In the genomic region with DNA sequence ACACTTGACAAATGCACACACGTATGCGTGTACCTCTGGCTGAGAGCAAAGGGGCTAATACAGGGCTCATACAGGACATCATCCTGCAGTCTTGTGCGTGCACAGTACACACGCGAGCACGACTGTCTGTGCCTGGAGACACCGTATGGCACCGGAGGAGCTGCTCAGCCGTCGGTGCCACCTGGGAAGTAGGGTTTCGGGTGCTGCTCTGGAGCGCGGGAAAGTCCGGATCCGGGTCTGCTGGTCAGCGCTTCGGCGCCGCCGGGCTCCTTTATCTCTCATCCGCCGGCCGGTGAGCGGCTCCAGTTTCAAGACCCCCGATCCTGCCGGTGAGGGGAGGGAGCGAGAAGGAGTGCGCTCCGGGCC, we compare ENCODE assay signal across 20 cellular contexts. TPM values are rescaled to one million over a fixed set of nuclear protein-coding genes. Genes with fewer than 3 reads are reported as not detected.
DNase-seq lines count a peak whose midpoint lies in the region; ATAC-seq, FAIRE-seq and TF ChIP-seq lines count a peak whose summit lies in the region.
"Had no signal": no experiment of that assay in that cellular context is flagged by ENCODE, and none has a peak within 500 bp of the region (broad histone marks: within the 10 kb centered on the region; RNA-seq: fewer than 3 reads in every experiment).

No MANE protein-coding gene starts in this region.

- peaks cover 39% of the 10 kb centered on the region for H3K4me1 Mint-ChIP-seq in stimulated activated naive CD8-positive, alpha-beta T cell treated with anti-CD3 and anti-CD28 coated beads, Interleukin-15, Interleukin-2, amounts not matched to agents 100 ng/mL and 50 ng/mL, for 24 hours (ENCODE audit: low read depth)
- peaks cover 6% of the 10 kb centered on the region for H3K4me1 Mint-ChIP-seq in type B pancreatic cell (ENCODE audit: unreplicated experiment)

- H3K27ac Mint-ChIP-seq in stimulated activated naive CD8-positive, alpha-beta T cell treated with anti-CD3 and anti-CD28 coated beads, Interleukin-15, Interleukin-2, amounts not matched to agents 100 ng/mL and 50 ng/mL, for 24 hours, result no peak overlapping the region
- H3K27ac Mint-ChIP-seq in type B pancreatic cell, result no peak overlapping the region
- H3K27ac Mint-ChIP-seq: immature natural killer cell; stimulated activated memory B cell treated with anti-CD40 and anti-IgM and Interleukin-4, amounts not matched to agents 10 μg/mL and 1 μg/mL and 100 μg/mL, for 72 hours had no signal

- TF ChIP-seq EP300 in K562 (IDR thresholded peaks at IDR 0.05; ENCODE audit: low read length), result no peak

- H3K79me2 ChIP-seq in K562 (ENCODE audit: control insufficient read depth, insufficient read depth, low read length), result peaks cover 19% of the 10 kb centered on the region

- intact Hi-C loops in K562 (cut with micrococcal nuclease) (loop anchor here (5.0 kb wide), 1 partner anchor 390 kb away; no protein-coding TSS in a partner anchor), lower lobe of right lung (cut with DNase I) (no loop called here)

- H3K36me3 Mint-ChIP-seq in stimulated activated naive CD8-positive, alpha-beta T cell treated with anti-CD3 and anti-CD28 coated beads, Interleukin-15, Interleukin-2, amounts not matched to agents 100 ng/mL and 50 ng/mL, for 24 hours (ENCODE audit: low read depth), result no peaks in the 10 kb centered on the region
- no peaks in the 10 kb centered on the region for H3K36me3 Mint-ChIP-seq in type B pancreatic cell
- H3K36me3 Mint-ChIP-seq: immature natural killer cell; stimulated activated memory B cell treated with anti-CD40 and anti-IgM and Interleukin-4, amounts not matched to agents 10 μg/mL and 1 μg/mL and 100 μg/mL, for 72 hours had no signal

- H3K36me3 ChIP-seq in K562 (ENCODE audit: control insufficient read depth, insufficient read depth, low read length) (peaks cover 18% of the 10 kb centered on the region), lower lobe of right lung (no peaks in the 10 kb centered on the region)
- H3K36me3 ChIP-seq: BE2C, brain microvascular endothelial cell, right atrium auricular region, vagina had no signal

- no TSS peak for BruUV-seq in K562 (replicated peaks; lab: Mats Ljungman, UMichigan)

- CTCF ChIA-PET in K562 (lab: Yijun Ruan, JAX; ENCODE audit: low intra/inter-chr PET ratio), result no interaction called here

- H3K9me1 ChIP-seq in K562 (ENCODE audit: control insufficient read depth, insufficient read depth, low read length), result no peaks in the 10 kb centered on the region

- no peak for DNase-seq in stimulated activated naive CD8-positive, alpha-beta T cell treated with anti-CD3 and anti-CD28 coated beads, Interleukin-15, Interleukin-2, amounts not matched to agents 100 U/mL and 50 U/mL, for 24 hours
- DNase-seq in K562 (ENCODE audit: extremely low read depth in 1 of 4, low spot score in 3 of 4) (no peak), lower lobe of right lung (no peak), type B pancreatic cell (ENCODE audit: extremely low spot score, unreplicated experiment) (no peak), RKO (ENCODE audit: low spot score) (no peak)
- DNase-seq: activated CD4-positive, alpha-beta T cell treated with anti-CD3 and anti-CD28 coated beads for 1 hour; activated effector memory CD4-positive, alpha-beta T cell treated with Interleukin-2 at 50 U/mL for 16 hours; brain microvascular endothelial cell; effector CD4-positive, alpha-beta T cell; immature natural killer cell; mucosa of descending colon; NCI-H1048; stimulated activated CD4-positive, alpha-beta T cell treated with anti-CD3 and anti-CD28 coated beads, Interleukin-4, amount 100 ng/mL, for 4 hours had no signal

- FAIRE-seq in K562 (lab: Jason Lieb, UNC), result no peak

- H3K27ac ChIP-seq in K562 (ENCODE audit: extremely low read depth, low read depth, low read length), result no peak overlapping the region
- H3K27ac ChIP-seq in lower lobe of right lung, result no peak overlapping the region
- H3K27ac ChIP-seq: brain microvascular endothelial cell, right atrium auricular region, vagina had no signal

- peak overlapping the region; percentile 24 for H3K4me3 Mint-ChIP-seq in stimulated activated naive CD8-positive, alpha-beta T cell treated with anti-CD3 and anti-CD28 coated beads, Interleukin-15, Interleukin-2, amounts not matched to agents 100 ng/mL and 50 ng/mL, for 24 hours
- peak overlapping the region; percentile 65 for H3K4me3 Mint-ChIP-seq in type B pancreatic cell

- no peak overlapping the region for H3K4me3 ChIP-seq in K562
- H3K4me3 ChIP-seq in lower lobe of right lung, result no peak overlapping the region
- H3K4me3 ChIP-seq: mucosa of descending colon had no signal

- no peak for TF ChIP-seq RAD21 in K562 (CRISPR knock-in tag; conservative IDR thresholded peaks at IDR 0.05 in 1 of 2, IDR thresholded peaks at IDR 0.05 in 1 of 2)

- H3K9me3 ChIP-seq in K562 (replicated peaks; ENCODE audit: control insufficient read depth, insufficient read depth, low read depth, low read length) (no peaks in the 10 kb centered on the region), lower lobe of right lung (no peaks in the 10 kb centered on the region)
- H3K9me3 ChIP-seq: mucosa of descending colon, right atrium auricular region, vagina had no signal

- H3K4me1 ChIP-seq in K562 (replicated peaks in 1 of 2; ENCODE audit: control insufficient read depth in 2 of 2, insufficient read depth in 2 of 2, low read length in 2 of 2) (peaks cover 15 to 49% of the 10 kb centered on the region in 2 experiments; a peak in 4 of 5 replicates), lower lobe of right lung (peaks cover 46% of the 10 kb centered on the region)
- H3K4me1 ChIP-seq: BE2C had no signal

- in situ Hi-C loops in K562 (cut with MboI), result loop anchor here (5.0 to 25.0 kb wide), 3 partner anchors 395 to 875 kb away; no protein-coding TSS in a partner anchor

- peaks cover 94% of the 10 kb centered on the region for H3K27me3 Mint-ChIP-seq in stimulated activated naive CD8-positive, alpha-beta T cell treated with anti-CD3 and anti-CD28 coated beads, Interleukin-15, Interleukin-2, amounts not matched to agents 100 ng/mL and 50 ng/mL, for 24 hours
- H3K27me3 Mint-ChIP-seq in type B pancreatic cell, result peaks cover 99% of the 10 kb centered on the region

- no peak overlapping the region for H2AFZ ChIP-seq in K562 (ENCODE audit: low read depth, low read length)

- TF ChIP-seq POLR2A in K562 (conservative IDR thresholded peaks at IDR 0.05), result no peak

- 64% methylated on average over 28 of the region's 29 CpGs for WGBS in K562 (ENCODE audit: insufficient coverage, low coverage, missing lambda C conversion rate)

- H3K9ac ChIP-seq in K562 (ENCODE audit: insufficient read depth in 1 of 2, low read depth in 2 of 2, low read length in 2 of 2), result no peak overlapping the region

- H4K20me1 ChIP-seq in K562 (replicated peaks; ENCODE audit: control insufficient read depth, insufficient read depth, low read length), result no peaks in the 10 kb centered on the region; the same call in 1 of the 2 replicates

- H3K4me2 ChIP-seq in K562 (ENCODE audit: insufficient read depth, low read length), result peak overlapping the region; percentile 1; the same call in 1 of the 2 replicates

- POLR2A ChIA-PET in K562 (lab: Yijun Ruan, JAX), result interaction anchor here (0.6 kb wide), 1 partner anchor 278 kb away, joined by 3 read pairs; no protein-coding TSS in a partner anchor

- no peaks in the 10 kb centered on the region for H3K9me3 Mint-ChIP-seq in stimulated activated naive CD8-positive, alpha-beta T cell treated with anti-CD3 and anti-CD28 coated beads, Interleukin-15, Interleukin-2, amounts not matched to agents 100 ng/mL and 50 ng/mL, for 24 hours
- no peaks in the 10 kb centered on the region for H3K9me3 Mint-ChIP-seq in type B pancreatic cell
- H3K9me3 Mint-ChIP-seq: stimulated activated memory B cell treated with anti-CD40 and anti-IgM and Interleukin-4, amounts not matched to agents 10 μg/mL and 1 μg/mL and 100 μg/mL, for 72 hours had no signal

- no peak for TF ChIP-seq CTCF in K562 (IDR thresholded peaks at IDR 0.05 in 2 of 3, conservative IDR thresholded peaks at IDR 0.05 in 1 of 3; ENCODE audit: insufficient read depth in 2 of 3, low read depth in 1 of 3, low read length in 3 of 3)
- TF ChIP-seq CTCF in lower lobe of right lung (IDR thresholded peaks at IDR 0.05), result no peak
- no peak for TF ChIP-seq CTCF in type B pancreatic cell (conservative IDR thresholded peaks at IDR 0.05)

- ATAC-seq in stimulated activated naive CD8-positive, alpha-beta T cell treated with anti-CD3 and anti-CD28 coated beads, Interleukin-15, Interleukin-2, amounts not matched to agents 100 U/mL and 50 U/mL, for 24 hours, result no peak
- ATAC-seq in K562 (no peak), lower lobe of right lung (peak; percentile 2 to 28), GM19351 (IDR thresholded peaks at IDR 0.05; ENCODE audit: unreplicated experiment) (no peak), GM18498 (IDR thresholded peaks at IDR 0.05; ENCODE audit: unreplicated experiment) (no peak)
- ATAC-seq: mucosa of descending colon; stimulated activated memory B cell treated with anti-CD40 and anti-IgM and Interleukin-4, amounts not matched to agents 10 μg/mL and 1 μg/mL and 100 μg/mL, for 72 hours had no signal

- H3K27me3 ChIP-seq in K562 (ENCODE audit: control insufficient read depth in 2 of 2, insufficient read depth in 2 of 2, low read length in 2 of 2) (no peaks in the 10 kb centered on the region), lower lobe of right lung (ENCODE audit: low read depth) (peaks cover 82% of the 10 kb centered on the region)
- H3K27me3 ChIP-seq: vagina had no signal

RNA-seq across cellular contexts. Expression of a gene that starts 9.3 kb away (rescaled TPM):
- 2.5 and 6.4 TPM in 2 replicates for total RNA-seq in K562 (2011; cell fraction: chromatin; rRNA removed; ENCODE audit: low replicate concordance)
- total RNA-seq in K562 (2011; cell fraction: nucleolus; rRNA removed), result 10.9 and 11.2 TPM in 2 replicates
- total RNA-seq in K562 (2011; cell fraction: nucleoplasm; rRNA removed), result 6.1 and 6.2 TPM in 2 replicates
- total RNA-seq in K562 (2014; rRNA removed) (10.8 and 13.3 TPM in 2 replicates), K562 (2014; rRNA removed; fragmentation: Illumina TruSeq; extraction: Trizol) (2.1 and 2.4 TPM in 2 replicates), K562 (2015; rRNA removed; fragmentation: Illumina TruSeq; extraction: Trizol) (4.1 and 4.6 TPM in 2 replicates), K562 (2021) (21.4 and 22.1 TPM in 2 replicates), lower lobe of right lung (not detected), type B pancreatic cell (ENCODE audit: low replicate concordance) (0.75 and 0.81 TPM in 2 replicates)
- polyA plus RNA-seq in K562 (2011; rRNA removed) (3.1 and 4.0 TPM in 2 replicates), K562 (2014; fragmentation: Illumina TruSeq; extraction: Trizol) (3.2 and 5.5 TPM in 2 replicates), K562 (2014; fragmentation: Nextera tagmentation; extraction: Ambion mirVana) (under 1 TPM; 0.27 to 0.29 TPM), K562 (2014; rRNA removed) (12.6 and 14.3 TPM in 2 replicates)
- 4.2 and 18.5 TPM in 2 replicates for polyA plus RNA-seq in K562 (2011; cell fraction: cytosol; rRNA removed)
- 6.9 and 12.1 TPM in 2 replicates for polyA plus RNA-seq in K562 (2011; cell fraction: nucleus; rRNA removed)
- polyA plus RNA-seq in K562 (2012), result 8.2 and 9.7 TPM in 2 replicates
- polyA minus RNA-seq in K562 (2011; rRNA and poly(A)+ RNA removed), result 1.2 and 1.3 TPM in 2 replicates
- polyA minus RNA-seq in K562 (2011; cell fraction: cytosol; rRNA and poly(A)+ RNA removed), result 6.4 and 7.1 TPM in 2 replicates
- polyA minus RNA-seq in K562 (2011; cell fraction: nucleus; rRNA and poly(A)+ RNA removed), result 12.1 and 13.6 TPM in 2 replicates
- total RNA-seq: right atrium auricular region had no signal
- polyA plus RNA-seq: immature natural killer cell had no signal

RNA-seq across cellular contexts. Expression of a gene that starts 9.3 kb away (rescaled TPM):
- 42.1 and 68.2 TPM in 2 replicates for total RNA-seq in K562 (2011; cell fraction: chromatin; rRNA removed; ENCODE audit: low replicate concordance)
- 45.3 and 55.2 TPM in 2 replicates for total RNA-seq in K562 (2011; cell fraction: nucleolus; rRNA removed)
- 68.5 and 96.9 TPM in 2 replicates for total RNA-seq in K562 (2011; cell fraction: nucleoplasm; rRNA removed)
- 9.5 and 12.6 TPM in 2 replicates for total RNA-seq in K562 (2014; rRNA removed)
- total RNA-seq in K562 (2014; rRNA removed; fragmentation: Illumina TruSeq; extraction: Trizol), result 5.9 and 6.1 TPM in 2 replicates
- total RNA-seq in K562 (2015; rRNA removed; fragmentation: Illumina TruSeq; extraction: Trizol), result 5.0 and 5.1 TPM in 2 replicates
- total RNA-seq in K562 (2021), result 10.2 TPM in 2 replicates
- 17.4 and 20.3 TPM in 2 replicates for polyA plus RNA-seq in K562 (2011; rRNA removed)
- 24.1 and 24.3 TPM in 2 replicates for polyA plus RNA-seq in K562 (2011; cell fraction: cytosol; rRNA removed)
- polyA plus RNA-seq in K562 (2011; cell fraction: nucleus; rRNA removed), result 52.1 and 71.2 TPM in 2 replicates
- polyA plus RNA-seq in K562 (2012), result 5.5 and 14.2 TPM in 2 replicates
- polyA plus RNA-seq in K562 (2014; fragmentation: Illumina TruSeq; extraction: Trizol), result 9.0 and 10.1 TPM in 2 replicates
- polyA plus RNA-seq in K562 (2014; fragmentation: Nextera tagmentation; extraction: Ambion mirVana), result under 1 TPM; 0.71 to 0.86 TPM
- 13.5 and 18.4 TPM in 2 replicates for polyA plus RNA-seq in K562 (2014; rRNA removed)
- polyA minus RNA-seq in K562 (2011; rRNA and poly(A)+ RNA removed), result 7.5 and 11.6 TPM in 2 replicates
- polyA minus RNA-seq in K562 (2011; cell fraction: cytosol; rRNA and poly(A)+ RNA removed), result 5.2 and 5.3 TPM in 2 replicates
- polyA minus RNA-seq in K562 (2011; cell fraction: nucleus; rRNA and poly(A)+ RNA removed), result 21.5 and 23.0 TPM in 2 replicates
- not detected for total RNA-seq in lower lobe of right lung
- 0.29 and 0.34 TPM in 2 replicates for total RNA-seq in type B pancreatic cell (ENCODE audit: low replicate concordance)
- total RNA-seq: right atrium auricular region had no signal
- polyA plus RNA-seq: immature natural killer cell had no signal

Comparison
In these comparisons a context has a peak if more than half of its experiments do, and no peak if none do; other contexts are left out.
1. ATAC-seq: peak in lower lobe of right lung (2 of 2); none in stimulated activated naive CD8-positive, alpha-beta T cell treated with anti-CD3 and anti-CD28 coated beads, Interleukin-15, Interleukin-2, amounts not matched to agents 100 U/mL and 50 U/mL, for 24 hours (single experiment), K562 (single experiment), GM19351 (single experiment) and GM18498 (single experiment).